In the genomic region with DNA sequence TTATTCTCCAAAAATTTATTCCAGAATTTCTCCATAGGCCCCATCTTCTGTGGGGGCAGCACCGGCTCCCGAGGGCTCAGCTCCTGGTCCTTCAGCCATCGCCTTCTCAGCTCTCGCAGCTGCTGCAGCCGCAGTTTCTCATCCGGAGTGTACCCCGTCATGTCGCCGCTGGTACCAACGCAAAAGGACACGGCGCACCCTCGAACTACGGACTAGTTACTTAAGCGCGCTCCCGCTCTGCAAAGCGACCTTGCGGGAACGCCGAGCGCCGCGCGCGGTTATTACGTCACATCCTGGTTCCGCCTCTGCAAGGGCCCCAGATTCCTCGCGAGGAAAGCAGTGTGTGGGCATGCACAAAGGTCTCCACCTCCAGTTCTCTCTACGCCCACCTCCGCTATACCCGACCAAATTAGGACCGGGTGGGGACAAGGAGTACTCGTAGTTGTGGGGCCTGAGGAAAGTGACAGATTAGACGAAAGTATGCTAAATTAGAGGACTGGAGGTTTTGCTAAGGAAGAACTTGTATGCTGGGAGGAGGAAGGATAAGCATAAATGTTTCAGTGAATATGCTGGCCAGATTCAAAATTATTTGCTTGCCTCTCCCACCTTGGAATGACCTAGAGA, we compare ENCODE assay signal across 8 cellular contexts.
DNase-seq lines count a peak whose midpoint lies in the region; ATAC-seq lines count a peak whose summit lies in the region.

A gene (minus strand): TSS at position 260 of the 624 bp plus-strand sequence. CDS start 99 bp downstream, at position 161.

- H3K27ac Mint-ChIP-seq in central memory CD8-positive, alpha-beta T cell (ENCODE audit: low read depth): peak within 1 kb of the TSS; percentile 99

- H3K4me3 Mint-ChIP-seq in central memory CD8-positive, alpha-beta T cell: peak within 1 kb of the TSS; percentile 100

- ATAC-seq in GM19025 (IDR thresholded peaks at IDR 0.05; ENCODE audit: low read depth, unreplicated experiment): peak; percentile 83
- ATAC-seq in HG03342 (IDR thresholded peaks at IDR 0.05; ENCODE audit: unreplicated experiment): peak; percentile 88
- peak; percentile 85 for ATAC-seq in central memory CD8-positive, alpha-beta T cell (replicated peaks; ENCODE audit: extremely low read depth, poor library complexity, severe bottlenecking)

- no peaks in the 10 kb centered on the region for H3K9me3 Mint-ChIP-seq in central memory CD8-positive, alpha-beta T cell

- DNase-seq in AG08396 (ENCODE audit: low spot score): peak; percentile 91
- DNase-seq in NCI-H446 (lab: John Stamatoyannopoulos, UW): peak; percentile 83 to 95
- DNase-seq in activated CD4-positive, CD25-positive, alpha-beta regulatory T cell treated with anti-CD3 and anti-CD28 coated beads, Interleukin-2, amount 50 U/mL, for 16 hours (ENCODE audit: low read depth, low spot score): peak; percentile 91
- DNase-seq in central memory CD8-positive, alpha-beta T cell (ENCODE audit: low spot score in 2 of 2): peak; percentile 90 to 93
- DNase-seq in islet precursor cell: peak; percentile 95
- peak; percentile 91 to 94 (median 93) for DNase-seq in stimulated activated CD4-positive, alpha-beta T cell treated with anti-CD3 and anti-CD28 coated beads, Interleukin-12 subunit alpha, Interleukin-12 subunit beta, amount 100 ng/mL, for 48 hours (ENCODE audit: low read depth in 2 of 3, low spot score in 1 of 3)

- peaks cover 17% of the 10 kb centered on the region for H3K36me3 Mint-ChIP-seq in central memory CD8-positive, alpha-beta T cell (ENCODE audit: insufficient read depth)

- H3K27me3 Mint-ChIP-seq in central memory CD8-positive, alpha-beta T cell: peaks cover 6% of the 10 kb centered on the region

- H3K4me1 Mint-ChIP-seq in central memory CD8-positive, alpha-beta T cell: peaks cover 27% of the 10 kb centered on the region

Comparison
In these comparisons a context has a peak if more than half of its experiments do, and no peak if none do; other contexts are left out.
1. Peak in every context shown above with its lines: DNase-seq and ATAC-seq.